9 cellular contexts compared by ENCODE assay signal in the genomic region with DNA sequence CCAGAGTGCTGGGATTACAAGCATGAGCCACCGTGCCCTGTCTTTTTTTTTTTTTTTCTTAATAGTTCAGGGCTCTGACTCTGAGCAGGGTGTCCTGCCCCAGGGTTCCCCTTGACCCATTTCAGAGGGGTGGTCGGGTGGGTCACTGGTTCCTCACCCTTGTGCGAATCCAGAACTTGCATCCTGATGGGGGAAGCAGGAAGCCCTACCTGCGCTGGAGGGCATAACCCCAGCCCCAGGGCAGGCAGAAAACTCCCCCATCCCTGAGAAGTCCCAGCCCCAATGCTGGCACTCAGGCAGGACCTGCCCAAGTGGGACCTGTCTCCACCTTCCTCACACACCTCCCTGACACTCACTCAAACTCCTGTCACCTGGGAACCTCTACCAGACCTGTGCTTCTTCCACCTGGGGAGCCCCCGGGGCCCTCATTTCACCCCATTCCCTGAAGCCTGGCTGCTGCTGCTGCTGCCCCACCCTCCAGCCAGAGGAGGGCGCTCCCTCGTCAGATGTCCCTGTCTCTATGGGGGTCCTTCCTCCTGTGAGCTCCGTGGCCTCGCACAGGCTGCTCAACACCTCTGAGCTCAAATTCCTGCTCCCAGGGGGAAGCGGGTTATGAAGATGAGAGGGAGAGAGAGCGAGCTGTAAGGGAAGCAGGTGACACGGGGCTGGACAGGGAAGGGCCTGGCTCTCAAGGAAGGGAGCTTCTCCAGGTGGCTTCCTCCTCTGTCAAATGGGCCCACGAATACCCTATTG. TPM values are rescaled to one million over a fixed set of nuclear protein-coding genes. Genes with fewer than 3 reads are reported as not detected.
DNase-seq lines count a peak whose midpoint lies in the region; ATAC-seq and TF ChIP-seq lines count a peak whose summit lies in the region.
"Had no signal": no experiment of that assay in that cellular context is flagged by ENCODE, and none has a peak within 500 bp of the region (broad histone marks: within the 10 kb centered on the region; RNA-seq: fewer than 3 reads in every experiment).

No MANE protein-coding gene starts in this region.

- TF ChIP-seq CTCF in epithelial cell of proximal tubule (conservative IDR thresholded peaks at IDR 0.05; ENCODE audit: low read depth, low read length) (peak; percentile 71), thoracic aorta (IDR thresholded peaks at IDR 0.05) (no peak)

- H3K36me3 ChIP-seq in muscle layer of colon (ENCODE audit: insufficient read depth, low read length) (no peaks in the 10 kb centered on the region), thoracic aorta (no peaks in the 10 kb centered on the region)
- H3K36me3 ChIP-seq: BLaER1 had no signal

- DNase-seq in NCI-H2171 treated with DMSO at 0.1 percent for 48 hours (lab: John Stamatoyannopoulos, UW) = peak; percentile 3
- DNase-seq in NCI-H2171 (lab: John Stamatoyannopoulos, UW) = no peak
- DNase-seq in activated CD4-positive, alpha-beta T cell treated with anti-CD3 and anti-CD28 coated beads for 4 hours = peak; percentile 16 to 28
- DNase-seq in epithelial cell of proximal tubule (ENCODE audit: low read depth) = no peak
- DNase-seq in thoracic aorta (ENCODE audit: low spot score) = no peak
- DNase-seq in putamen (ENCODE audit: low spot score) = no peak

- H3K4me3 ChIP-seq in epithelial cell of proximal tubule (ENCODE audit: low read depth, low read length) = peak overlapping the region; percentile 65
- H3K4me3 ChIP-seq in muscle layer of colon (ENCODE audit: low read depth in 1 of 2, low read length in 2 of 2) = peak overlapping the region; percentile 25 to 65
- peak overlapping the region; percentile 76 for H3K4me3 ChIP-seq in thoracic aorta
- H3K4me3 ChIP-seq: BLaER1 had no signal

- no peak overlapping the region for H3K9ac ChIP-seq in muscle layer of colon (ENCODE audit: low read length)
- H3K9ac ChIP-seq: BLaER1 had no signal

- H3K4me1 ChIP-seq in muscle layer of colon (ENCODE audit: insufficient read depth, low read length) = peaks cover 32% of the 10 kb centered on the region
- H3K4me1 ChIP-seq in thoracic aorta (ENCODE audit: control insufficient read depth in 1 of 2, low read depth in 2 of 2) = peaks cover 9 to 39% of the 10 kb centered on the region in 2 donors
- H3K4me1 ChIP-seq: BLaER1 had no signal

- H3K27me3 ChIP-seq in muscle layer of colon (ENCODE audit: control insufficient read depth in 1 of 2, insufficient read depth in 2 of 2, low read length in 2 of 2) (no peaks in the 10 kb centered on the region), thoracic aorta (replicated peaks; ENCODE audit: insufficient read depth) (no peaks in the 10 kb centered on the region)

- no peak for ATAC-seq in thoracic aorta (ENCODE audit: insufficient number of reproducible peaks, low FRiP score, low read depth)
- ATAC-seq in GM21528 (IDR thresholded peaks at IDR 0.05; ENCODE audit: low FRiP score, unreplicated experiment) = no peak

- H3K27ac ChIP-seq in muscle layer of colon (ENCODE audit: low read depth, low read length) = no peak overlapping the region
- H3K27ac ChIP-seq in thoracic aorta = no peak overlapping the region
- H3K27ac ChIP-seq: BLaER1 had no signal

- H3K9me3 ChIP-seq in muscle layer of colon (ENCODE audit: low read length) (no peaks in the 10 kb centered on the region), thoracic aorta (no peaks in the 10 kb centered on the region)

RNA-seq across cellular contexts. Expression of gene ZNF273, which starts 15.1 kb away (rescaled TPM):
- total RNA-seq in epithelial cell of proximal tubule (6.3 and 9.8 TPM in 2 replicates), thoracic aorta (1 to 10 TPM; 6.6 to 9.2 TPM)

Comparison
In these comparisons a context has a peak if more than half of its experiments do, and no peak if none do; other contexts are left out.
1. DNase-seq: peak in NCI-H2171 treated with DMSO at 0.1 percent for 48 hours (single experiment) and activated CD4-positive, alpha-beta T cell treated with anti-CD3 and anti-CD28 coated beads for 4 hours (2 of 2); none in NCI-H2171 (single experiment), epithelial cell of proximal tubule (single experiment), thoracic aorta (single experiment) and putamen (single experiment).
2. Peak in every context shown above with its lines, with median percentiles within 50 percentile points of each other: H3K4me3 ChIP-seq.